12 cellular contexts compared by ENCODE assay signal in genomic region chrX:10186355-10186754, GRCh38. TPM values are rescaled to one million over a fixed set of nuclear protein-coding genes. Genes with fewer than 3 reads are reported as not detected.
DNase-seq lines count a peak whose midpoint lies in the region; ATAC-seq and TF ChIP-seq lines count a peak whose summit lies in the region.
"Had no signal": no experiment of that assay in that cellular context is flagged by ENCODE, and none has a peak within 500 bp of the region (broad histone marks: within the 10 kb centered on the region; RNA-seq: fewer than 3 reads in every experiment).

No MANE protein-coding gene starts in this region.

- H3K9me3 Mint-ChIP-seq in naive B cell = no peaks in the 10 kb centered on the region
- H3K9me3 Mint-ChIP-seq: CD4-positive, CD25-positive, alpha-beta regulatory T cell had no signal

- H3K4me3 Mint-ChIP-seq in naive B cell = no peak overlapping the region

- no peak overlapping the region for H3K9ac ChIP-seq in BLaER1
- H3K9ac ChIP-seq: GM23248 had no signal

- ATAC-seq in naive B cell (ENCODE audit: low read depth in 2 of 2) = no peak
- no peak for ATAC-seq in HG03097 (IDR thresholded peaks at IDR 0.05; ENCODE audit: low FRiP score, unreplicated experiment)
- ATAC-seq: HepG2 had no signal

- H3K4me2 ChIP-seq in BLaER1 = peak overlapping the region; percentile 26

- no peaks in the 10 kb centered on the region for H4K20me1 ChIP-seq in BLaER1

- peaks cover 9% of the 10 kb centered on the region for H3K4me1 ChIP-seq in BLaER1

- peaks cover 0 to 22% (median 0%) of the 10 kb centered on the region in 3 donors for H3K27me3 Mint-ChIP-seq in naive B cell

- H3K27ac ChIP-seq in BLaER1 (no peak overlapping the region), angular gyrus (ENCODE audit: low read depth, low read length) (peak overlapping the region; percentile 17)
- H3K27ac ChIP-seq: GM23248 had no signal

- H3K27ac Mint-ChIP-seq in naive B cell = peak overlapping the region in 4 of 6 donors; percentile 55 to 83 (median 72)

- H3K36me3 Mint-ChIP-seq in naive B cell = peaks cover 0 to 21% of the 10 kb centered on the region in 2 donors
- H3K36me3 Mint-ChIP-seq: CD4-positive, CD25-positive, alpha-beta regulatory T cell had no signal

- DNase-seq in AG10803 (ENCODE audit: low read depth) (peak; percentile 7), naive B cell (no peak), mucosa of gallbladder (ENCODE audit: low spot score) (no peak), NCI-H2029 treated with DMSO at 0.1 percent for 48 hours (lab: John Stamatoyannopoulos, UW) (no peak)
- no peak for DNase-seq in activated CD4-positive, CD25-positive, alpha-beta regulatory T cell treated with anti-CD3 and anti-CD28 coated beads, Interleukin-2, amount 50 U/mL, for 72 hours
- DNase-seq: CD4-positive, CD25-positive, alpha-beta regulatory T cell; GM23248; H7 had no signal

- H3K4me1 Mint-ChIP-seq in naive B cell = peaks cover 33 to 38% (median 33%) of the 10 kb centered on the region in 3 donors

- no peak for TF ChIP-seq CTCF in AG10803 (conservative IDR thresholded peaks at IDR 0.05; ENCODE audit: low read length)

- no peak overlapping the region for H3K4me3 ChIP-seq in AG10803 (ENCODE audit: low read length)
- no peak overlapping the region for H3K4me3 ChIP-seq in BLaER1
- H3K4me3 ChIP-seq: GM23248 had no signal

- H3K27me3 ChIP-seq in BLaER1 = peaks cover 29% of the 10 kb centered on the region

- H3K36me3 ChIP-seq in BLaER1 = no peaks in the 10 kb centered on the region

- H3K9me3 ChIP-seq in BLaER1 = no peaks in the 10 kb centered on the region

RNA-seq across cellular contexts. Expression of gene CLCN4, which starts 29.6 kb away (rescaled TPM):
- 10 to 100 TPM; 10.1 to 46.1 (median 28.8) TPM for polyA plus RNA-seq in naive B cell (ENCODE audit: low read depth in 6 of 6)
- total RNA-seq in mucosa of gallbladder = 8.0 TPM
- polyA plus RNA-seq: CD4-positive, CD25-positive, alpha-beta regulatory T cell had no signal
